Comparison of ENCODE assay signal across 8 cellular contexts in genomic region chr1:12407050-12407961, GRCh38.
DNase-seq lines count a peak whose midpoint lies in the region; ATAC-seq, FAIRE-seq and TF ChIP-seq lines count a peak whose summit lies in the region.

No MANE protein-coding gene starts in this region.

- intact Hi-C loops in dorsolateral prefrontal cortex (cut with DNase I) = no loop called here

- no peaks in the 10 kb centered on the region for H3K27me3 ChIP-seq in dorsolateral prefrontal cortex

- H3K4me3 ChIP-seq in NB4 (ENCODE audit: low read depth, low read length) = no peak overlapping the region
- peak overlapping the region in 2 of 59 donors; percentile 2 to 3 for H3K4me3 ChIP-seq in dorsolateral prefrontal cortex

- no peak for TF ChIP-seq POLR2A in NB4 (IDR thresholded peaks at IDR 0.05; ENCODE audit: extremely low read depth, insufficient read length)

- ATAC-seq in GM19452 (IDR thresholded peaks at IDR 0.05; ENCODE audit: unreplicated experiment) = no peak

- TF ChIP-seq CTCF in D721Med (IDR thresholded peaks at IDR 0.05; ENCODE audit: insufficient read depth, missing control alignments) (peak; percentile 9), NB4 (IDR thresholded peaks at IDR 0.05; ENCODE audit: low read depth, low read length) (no peak), dorsolateral prefrontal cortex (IDR thresholded peaks at IDR 0.05 in 54 of 56, conservative IDR thresholded peaks at IDR 0.05 in 2 of 56; ENCODE audit: low read depth in 1 of 56, partially characterized antibody in 56 of 56) (peak in 49 of 56 donors; percentile 15 to 62 (median 42))

- peak overlapping the region in 54 of 59 donors; percentile 0 to 86 (median 64) for H3K27ac ChIP-seq in dorsolateral prefrontal cortex

- FAIRE-seq in D721Med (lab: Jason Lieb, UNC) = no peak

- DNase-seq in D721Med (ENCODE audit: insufficient read length, low spot score) (no peak), NB4 (ENCODE audit: low read depth) (peak; percentile 39), dorsolateral prefrontal cortex (no peak), myocyte (ENCODE audit: low read depth) (peak; percentile 51), cortex of kidney (lab: John Stamatoyannopoulos, UW) (no peak), iPS-NIHi11 (ENCODE audit: low spot score) (no peak)
- DNase-seq in effector CD8-positive, alpha-beta T cell (lab: John Stamatoyannopoulos, UW) = no peak

Comparison
In these comparisons a context has a peak if more than half of its experiments do, and no peak if none do; other contexts are left out.
1. DNase-seq: peak in NB4 (single experiment) and myocyte (single experiment); none in D721Med (single experiment), dorsolateral prefrontal cortex (0 of 10), cortex of kidney (single experiment), effector CD8-positive, alpha-beta T cell (single experiment) and iPS-NIHi11 (single experiment).